19 cellular contexts compared by ENCODE assay signal in genomic region chr14:71815110-71815509, GRCh38.
DNase-seq lines count a peak whose midpoint lies in the region; ATAC-seq and TF ChIP-seq lines count a peak whose summit lies in the region.
"Had no signal": no experiment of that assay in that cellular context is flagged by ENCODE, and none has a peak within 500 bp of the region (broad histone marks: within the 10 kb centered on the region; RNA-seq: fewer than 3 reads in every experiment).

No MANE protein-coding gene starts in this region.

- WGBS in SK-N-SH (ENCODE audit: low lambda C conversion rate) = 8% methylated on average over 4 of the region's 4 CpGs

- no peak overlapping the region for H3K4me2 ChIP-seq in SK-N-SH

- peaks cover 17% of the 10 kb centered on the region for H3K9me3 Mint-ChIP-seq in WTC11
- H3K9me3 Mint-ChIP-seq: CD4-positive, alpha-beta T cell had no signal

- H3K36me3 Mint-ChIP-seq in WTC11 = peaks cover under 1% of the 10 kb centered on the region
- H3K36me3 Mint-ChIP-seq: IgD-negative memory B cell had no signal

- H4K20me1 ChIP-seq in SK-N-SH (ENCODE audit: insufficient read depth) = no peaks in the 10 kb centered on the region

- H3K27me3 Mint-ChIP-seq in WTC11 (ENCODE audit: low read depth) = no peaks in the 10 kb centered on the region
- H3K27me3 Mint-ChIP-seq: IgD-negative memory B cell had no signal

- H3K4me3 Mint-ChIP-seq in WTC11 = no peak overlapping the region
- H3K4me3 Mint-ChIP-seq: B cell; CD4-positive, alpha-beta T cell; IgD-negative memory B cell had no signal

- CTCF ChIA-PET in WTC11 (lab: Charles Lee) = no interaction called here
- CTCF ChIA-PET in SK-N-SH (lab: Yijun Ruan, JAX) = no interaction called here

- no peaks in the 10 kb centered on the region for H3K9me2 ChIP-seq in SK-N-SH

- peaks cover 26% of the 10 kb centered on the region; the same call in 1 of the 2 replicates for H3K27me3 ChIP-seq in SK-N-SH (ENCODE audit: insufficient read depth)

- no peaks in the 10 kb centered on the region for H3K36me3 ChIP-seq in SK-N-SH (replicated peaks in 1 of 2; ENCODE audit: control insufficient read depth in 1 of 2, insufficient read depth in 2 of 2, low read length in 1 of 2)
- H3K36me3 ChIP-seq: HAP-1 had no signal

- TF ChIP-seq CTCF in WTC11 (IDR thresholded peaks at IDR 0.05) (no peak), SK-N-SH (IDR thresholded peaks at IDR 0.05) (no peak)

- H3K9ac ChIP-seq in SK-N-SH = no peak overlapping the region

- H3K27ac Mint-ChIP-seq in WTC11 = no peak overlapping the region
- H3K27ac Mint-ChIP-seq: B cell; CD4-positive, alpha-beta T cell; IgD-negative memory B cell had no signal

- DNase-seq in NCI-H748 (lab: John Stamatoyannopoulos, UW; ENCODE audit: unreplicated experiment) (peak; percentile 41), NCI-H748 treated with DMSO at 0.1 percent for 48 hours (lab: John Stamatoyannopoulos, UW) (no peak), NCI-H146 (lab: John Stamatoyannopoulos, UW) (peak; percentile 8), WTC11 (ENCODE audit: low spot score) (no peak), SK-N-SH (no peak), HCEC 1CT (no peak)
- DNase-seq: 8988T; ACHN; C1 segment of cervical spinal cord; Caco-2; CD4-positive, alpha-beta T cell; DND-41; GDM1; GOT3; KG1 had no signal

- no peak overlapping the region for H3K4me3 ChIP-seq in SK-N-SH (ENCODE audit: low read depth in 2 of 2, low read length in 1 of 2)
- H3K4me3 ChIP-seq: HAP-1 had no signal

- POLR2A ChIA-PET in WTC11 (lab: Charles Lee) = no interaction called here
- POLR2A ChIA-PET in SK-N-SH (lab: Yijun Ruan, JAX) = no interaction called here

- H3K4me1 Mint-ChIP-seq in WTC11 = peaks cover 17% of the 10 kb centered on the region
- H3K4me1 Mint-ChIP-seq: B cell, IgD-negative memory B cell had no signal

- TF ChIP-seq RAD21 in SK-N-SH (IDR thresholded peaks at IDR 0.05; ENCODE audit: low read length) = no peak

- no peaks in the 10 kb centered on the region for H3K79me2 ChIP-seq in SK-N-SH (ENCODE audit: insufficient read depth)

- ATAC-seq in WTC11 (no peak), GM19035 (IDR thresholded peaks at IDR 0.05; ENCODE audit: unreplicated experiment) (no peak)

- TF ChIP-seq EP300 in SK-N-SH (IDR thresholded peaks at IDR 0.05; ENCODE audit: borderline replicate concordance in 1 of 2, low read depth in 1 of 2, low read length in 1 of 2) = no peak

- H3K4me1 ChIP-seq in SK-N-SH (ENCODE audit: control insufficient read depth in 1 of 2, insufficient read depth in 2 of 2, low read depth in 1 of 2, low read length in 1 of 2) = no peaks in the 10 kb centered on the region
- H3K4me1 ChIP-seq: Caco-2, HAP-1 had no signal

- H2AFZ ChIP-seq in SK-N-SH (ENCODE audit: low read depth) = no peak overlapping the region

- H3K9me3 ChIP-seq in SK-N-SH = no peaks in the 10 kb centered on the region
- H3K9me3 ChIP-seq: Caco-2, HAP-1 had no signal

- no peaks in the 10 kb centered on the region for H3F3A ChIP-seq in SK-N-SH (replicated peaks; ENCODE audit: insufficient read depth)

- H3K27ac ChIP-seq in SK-N-SH (ENCODE audit: low read depth in 2 of 2, low read length in 1 of 2) = no peak overlapping the region

TF ChIP-seq in WTC11, 78 proteins besides CTCF, POLR2A, EP300 and RAD21:
- TF ChIP-seq, protein P1, sequence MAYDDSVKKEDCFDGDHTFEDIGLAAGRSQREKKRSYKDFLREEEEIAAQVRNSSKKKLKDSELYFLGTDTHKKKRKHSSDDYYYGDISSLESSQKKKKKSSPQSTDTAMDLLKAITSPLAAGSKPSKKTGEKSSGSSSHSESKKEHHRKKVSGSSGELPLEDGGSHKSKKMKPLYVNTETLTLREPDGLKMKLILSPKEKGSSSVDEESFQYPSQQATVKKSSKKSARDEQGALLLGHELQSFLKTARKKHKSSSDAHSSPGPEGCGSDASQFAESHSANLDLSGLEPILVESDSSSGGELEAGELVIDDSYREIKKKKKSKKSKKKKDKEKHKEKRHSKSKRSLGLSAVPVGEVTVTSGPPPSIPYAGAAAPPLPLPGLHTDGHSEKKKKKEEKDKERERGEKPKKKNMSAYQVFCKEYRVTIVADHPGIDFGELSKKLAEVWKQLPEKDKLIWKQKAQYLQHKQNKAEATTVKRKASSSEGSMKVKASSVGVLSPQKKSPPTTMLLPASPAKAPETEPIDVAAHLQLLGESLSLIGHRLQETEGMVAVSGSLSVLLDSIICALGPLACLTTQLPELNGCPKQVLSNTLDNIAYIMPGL (CRISPR knock-in tag; IDR thresholded peaks at IDR 0.05) = no peak
- 0 out of 2 replicates have a peak, but pooled peaks have one; percentile 32 for TF ChIP-seq ZNF232 (CRISPR knock-in tag; IDR thresholded peaks at IDR 0.05)

TF ChIP-seq in SK-N-SH, 30 proteins besides CTCF, POLR2A, EP300 and RAD21:
- no peak for TF ChIP-seq NRF1 (IDR thresholded peaks at IDR 0.05; ENCODE audit: low read depth, low read length)
- TF ChIP-seq FOXM1 (IDR thresholded peaks at IDR 0.05; ENCODE audit: low read depth) = no peak
- TF ChIP-seq FOXJ3 (CRISPR knock-in tag; IDR thresholded peaks at IDR 0.05) = no peak
- TF ChIP-seq NFIC (IDR thresholded peaks at IDR 0.05; ENCODE audit: borderline replicate concordance) = no peak
- TF ChIP-seq RFX5 (IDR thresholded peaks at IDR 0.05; ENCODE audit: low read length) = no peak
- TF ChIP-seq JUND (IDR thresholded peaks at IDR 0.05) = no peak
- no peak for TF ChIP-seq SIN3A (IDR thresholded peaks at IDR 0.05; ENCODE audit: borderline replicate concordance, low read depth, low read length)
- TF ChIP-seq, protein P2, sequence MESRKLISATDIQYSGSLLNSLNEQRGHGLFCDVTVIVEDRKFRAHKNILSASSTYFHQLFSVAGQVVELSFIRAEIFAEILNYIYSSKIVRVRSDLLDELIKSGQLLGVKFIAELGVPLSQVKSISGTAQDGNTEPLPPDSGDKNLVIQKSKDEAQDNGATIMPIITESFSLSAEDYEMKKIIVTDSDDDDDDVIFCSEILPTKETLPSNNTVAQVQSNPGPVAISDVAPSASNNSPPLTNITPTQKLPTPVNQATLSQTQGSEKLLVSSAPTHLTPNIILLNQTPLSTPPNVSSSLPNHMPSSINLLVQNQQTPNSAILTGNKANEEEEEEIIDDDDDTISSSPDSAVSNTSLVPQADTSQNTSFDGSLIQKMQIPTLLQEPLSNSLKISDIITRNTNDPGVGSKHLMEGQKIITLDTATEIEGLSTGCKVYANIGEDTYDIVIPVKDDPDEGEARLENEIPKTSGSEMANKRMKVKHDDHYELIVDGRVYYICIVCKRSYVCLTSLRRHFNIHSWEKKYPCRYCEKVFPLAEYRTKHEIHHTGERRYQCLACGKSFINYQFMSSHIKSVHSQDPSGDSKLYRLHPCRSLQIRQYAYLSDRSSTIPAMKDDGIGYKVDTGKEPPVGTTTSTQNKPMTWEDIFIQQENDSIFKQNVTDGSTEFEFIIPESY (IDR thresholded peaks at IDR 0.05; ENCODE audit: borderline replicate concordance, low read depth) = no peak
- no peak for TF ChIP-seq FOSL2 (IDR thresholded peaks at IDR 0.05; ENCODE audit: borderline replicate concordance, low read depth)
- no peak for TF ChIP-seq ELF1 (IDR thresholded peaks at IDR 0.05)
- no peak for TF ChIP-seq EZH2phosphoT487 (IDR thresholded peaks at IDR 0.05; ENCODE audit: borderline replicate concordance, low read depth)
- TF ChIP-seq GATA2 (CRISPR knock-in tag; IDR thresholded peaks at IDR 0.05) = no peak
- TF ChIP-seq MXI1 (IDR thresholded peaks at IDR 0.05; ENCODE audit: low read depth, low read length) = no peak
- no peak for TF ChIP-seq RCOR1 (IDR thresholded peaks at IDR 0.05; ENCODE audit: low read length)
- no peak for TF ChIP-seq REST (IDR thresholded peaks at IDR 0.05; ENCODE audit: low read depth, low read length)
- TF ChIP-seq, protein P3, sequence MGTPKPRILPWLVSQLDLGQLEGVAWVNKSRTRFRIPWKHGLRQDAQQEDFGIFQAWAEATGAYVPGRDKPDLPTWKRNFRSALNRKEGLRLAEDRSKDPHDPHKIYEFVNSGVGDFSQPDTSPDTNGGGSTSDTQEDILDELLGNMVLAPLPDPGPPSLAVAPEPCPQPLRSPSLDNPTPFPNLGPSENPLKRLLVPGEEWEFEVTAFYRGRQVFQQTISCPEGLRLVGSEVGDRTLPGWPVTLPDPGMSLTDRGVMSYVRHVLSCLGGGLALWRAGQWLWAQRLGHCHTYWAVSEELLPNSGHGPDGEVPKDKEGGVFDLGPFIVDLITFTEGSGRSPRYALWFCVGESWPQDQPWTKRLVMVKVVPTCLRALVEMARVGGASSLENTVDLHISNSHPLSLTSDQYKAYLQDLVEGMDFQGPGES (IDR thresholded peaks at IDR 0.05; ENCODE audit: low read depth, low read length) = no peak
- TF ChIP-seq, protein P4, sequence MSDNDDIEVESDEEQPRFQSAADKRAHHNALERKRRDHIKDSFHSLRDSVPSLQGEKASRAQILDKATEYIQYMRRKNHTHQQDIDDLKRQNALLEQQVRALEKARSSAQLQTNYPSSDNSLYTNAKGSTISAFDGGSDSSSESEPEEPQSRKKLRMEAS (IDR thresholded peaks at IDR 0.05; ENCODE audit: low read depth) = no peak
- no peak for TF ChIP-seq TEAD4 (IDR thresholded peaks at IDR 0.05; ENCODE audit: borderline replicate concordance, insufficient read depth)
- no peak for TF ChIP-seq RXRA (IDR thresholded peaks at IDR 0.05; ENCODE audit: borderline replicate concordance, low read depth)

Comparison
In these comparisons a context has a peak if more than half of its experiments do, and no peak if none do; other contexts are left out.
1. DNase-seq: peak in NCI-H748 (single experiment) and NCI-H146 (single experiment); none in NCI-H748 treated with DMSO at 0.1 percent for 48 hours (single experiment), WTC11 (single experiment), SK-N-SH (single experiment) and HCEC 1CT (single experiment).